ENCODE assay signal across 13 cellular contexts in genomic region chr7:142481548-142481947, GRCh38.
DNase-seq lines count a peak whose midpoint lies in the region; ATAC-seq and TF ChIP-seq lines count a peak whose summit lies in the region.
"Had no signal": no experiment of that assay in that cellular context is flagged by ENCODE, and none has a peak within 500 bp of the region (broad histone marks: within the 10 kb centered on the region; RNA-seq: fewer than 3 reads in every experiment).

No MANE protein-coding gene starts in this region.

- no peaks in the 10 kb centered on the region for H3K36me3 Mint-ChIP-seq in activated CD4-positive, alpha-beta memory T cell treated with anti-CD3 and anti-CD28 coated beads, Interleukin-2, amount 10 ng/mL, durations not matched to agents 7 days and 5 days (ENCODE audit: low read depth)
- H3K36me3 Mint-ChIP-seq in activated CD4-positive, alpha-beta memory T cell treated with anti-CD3 and anti-CD28 coated beads for 36 hours, result no peaks in the 10 kb centered on the region
- H3K36me3 Mint-ChIP-seq in activated naive CD8-positive, alpha-beta T cell treated with anti-CD3 and anti-CD28 coated beads, Interleukin-2, amount 50 U/mL, for 24 hours (ENCODE audit: low read depth), result peaks cover 3% of the 10 kb centered on the region
- H3K36me3 Mint-ChIP-seq in naive thymus-derived CD4-positive, alpha-beta T cell, result no peaks in the 10 kb centered on the region

- peak overlapping the region; percentile 87 for H3K27ac Mint-ChIP-seq in activated CD4-positive, alpha-beta memory T cell treated with anti-CD3 and anti-CD28 coated beads, Interleukin-2, amount 10 ng/mL, durations not matched to agents 7 days and 5 days
- no peak overlapping the region for H3K27ac Mint-ChIP-seq in activated CD4-positive, alpha-beta memory T cell treated with anti-CD3 and anti-CD28 coated beads for 36 hours
- H3K27ac Mint-ChIP-seq in activated naive CD8-positive, alpha-beta T cell treated with anti-CD3 and anti-CD28 coated beads, Interleukin-2, amount 50 U/mL, for 24 hours, result peak overlapping the region; percentile 29
- peak overlapping the region; percentile 38 to 98 (median 96) for H3K27ac Mint-ChIP-seq in naive thymus-derived CD4-positive, alpha-beta T cell

- no peak for TF ChIP-seq POLR2A in body of pancreas (IDR thresholded peaks at IDR 0.05)

- DNase-seq in activated CD4-positive, alpha-beta memory T cell treated with anti-CD3 and anti-CD28 coated beads, Interleukin-2, amount 10 ng/mL, durations not matched to agents 7 days and 5 days, result no peak
- DNase-seq in activated CD4-positive, alpha-beta memory T cell treated with anti-CD3 and anti-CD28 coated beads for 36 hours, result no peak
- DNase-seq in LHCN-M2 (ENCODE audit: low read depth) (peak; percentile 54), body of pancreas (no peak)
- DNase-seq in activated naive CD8-positive, alpha-beta T cell treated with anti-CD3 and anti-CD28 coated beads, Interleukin-2, amount 50 U/mL, for 24 hours, result no peak
- no peak for DNase-seq in naive thymus-derived CD4-positive, alpha-beta T cell
- DNase-seq: activated T-cell treated with anti-CD3 and anti-CD28 coated beads, Interleukin-2, amount 50 U/mL, for 48 hours; dorsolateral prefrontal cortex; NCI-H1092; small intestine; T-helper 9 cell had no signal

- H3K27me3 ChIP-seq in naive thymus-derived CD4-positive, alpha-beta T cell (ENCODE audit: control insufficient read depth in 2 of 2, insufficient read depth in 2 of 2, low read length in 2 of 2), result no peaks in the 10 kb centered on the region
- no peaks in the 10 kb centered on the region for H3K27me3 ChIP-seq in body of pancreas

- no peak overlapping the region for H3K4me3 ChIP-seq in naive thymus-derived CD4-positive, alpha-beta T cell (ENCODE audit: low read length)
- H3K4me3 ChIP-seq in body of pancreas, result no peak overlapping the region
- H3K4me3 ChIP-seq: dorsolateral prefrontal cortex had no signal

- no peak for TF ChIP-seq CTCF in body of pancreas (IDR thresholded peaks at IDR 0.05)

- POLR2A ChIA-PET in activated CD4-positive, alpha-beta memory T cell treated with anti-CD3 and anti-CD28 coated beads, Interleukin-2, amount 10 ng/mL, durations not matched to agents 7 days and 5 days (lab: Charles Lee), result interaction anchor here (3.3 kb wide), 1 partner anchor 19 kb away, joined by 24 read pairs; no protein-coding TSS in a partner anchor
- POLR2A ChIA-PET in activated CD4-positive, alpha-beta memory T cell treated with anti-CD3 and anti-CD28 coated beads for 36 hours (lab: Charles Lee), result no interaction called here
- POLR2A ChIA-PET in naive thymus-derived CD4-positive, alpha-beta T cell (lab: Charles Lee), result interaction anchor here (0.6 to 4.0 kb wide), 6 partner anchors 19 to 329 kb away, joined by 3 to 58 read pairs (median 4); no protein-coding TSS in a partner anchor

- WGBS in body of pancreas, 2 donors, result 58 to 67% methylated on average over 2 of the region's 2 CpGs

- H3K27ac ChIP-seq in naive thymus-derived CD4-positive, alpha-beta T cell (ENCODE audit: low read depth, low read length), result peak overlapping the region; percentile 70
- no peak overlapping the region for H3K27ac ChIP-seq in body of pancreas
- H3K27ac ChIP-seq: dorsolateral prefrontal cortex had no signal

- no peaks in the 10 kb centered on the region for H3K9me3 ChIP-seq in naive thymus-derived CD4-positive, alpha-beta T cell (ENCODE audit: control insufficient read depth in 2 of 3, low read length in 3 of 3)
- no peaks in the 10 kb centered on the region for H3K9me3 ChIP-seq in body of pancreas

- H3K9me3 Mint-ChIP-seq in activated CD4-positive, alpha-beta memory T cell treated with anti-CD3 and anti-CD28 coated beads, Interleukin-2, amount 10 ng/mL, durations not matched to agents 7 days and 5 days, result no peaks in the 10 kb centered on the region
- H3K9me3 Mint-ChIP-seq in activated CD4-positive, alpha-beta memory T cell treated with anti-CD3 and anti-CD28 coated beads for 36 hours, result no peaks in the 10 kb centered on the region
- no peaks in the 10 kb centered on the region for H3K9me3 Mint-ChIP-seq in activated naive CD8-positive, alpha-beta T cell treated with anti-CD3 and anti-CD28 coated beads, Interleukin-2, amount 50 U/mL, for 24 hours
- no peaks in the 10 kb centered on the region for H3K9me3 Mint-ChIP-seq in naive thymus-derived CD4-positive, alpha-beta T cell

- no peak for ATAC-seq in activated naive CD8-positive, alpha-beta T cell treated with anti-CD3 and anti-CD28 coated beads, Interleukin-2, amount 50 U/mL, for 24 hours
- no peak for ATAC-seq in naive thymus-derived CD4-positive, alpha-beta T cell
- ATAC-seq in GM19452 (IDR thresholded peaks at IDR 0.05; ENCODE audit: unreplicated experiment), result no peak
- ATAC-seq in GM19455 (IDR thresholded peaks at IDR 0.05; ENCODE audit: unreplicated experiment), result no peak
- no peak for ATAC-seq in body of pancreas

- H3K27me3 Mint-ChIP-seq in activated CD4-positive, alpha-beta memory T cell treated with anti-CD3 and anti-CD28 coated beads, Interleukin-2, amount 10 ng/mL, durations not matched to agents 7 days and 5 days, result no peaks in the 10 kb centered on the region
- H3K27me3 Mint-ChIP-seq in activated CD4-positive, alpha-beta memory T cell treated with anti-CD3 and anti-CD28 coated beads for 36 hours, result no peaks in the 10 kb centered on the region
- no peaks in the 10 kb centered on the region for H3K27me3 Mint-ChIP-seq in activated naive CD8-positive, alpha-beta T cell treated with anti-CD3 and anti-CD28 coated beads, Interleukin-2, amount 50 U/mL, for 24 hours
- no peaks in the 10 kb centered on the region for H3K27me3 Mint-ChIP-seq in naive thymus-derived CD4-positive, alpha-beta T cell

- intact Hi-C loops in activated CD4-positive, alpha-beta memory T cell treated with anti-CD3 and anti-CD28 coated beads for 36 hours (cut with micrococcal nuclease), result loop anchor here (10.0 kb wide), 1 partner anchor 97 kb away; no protein-coding TSS in a partner anchor
- intact Hi-C loops in naive thymus-derived CD4-positive, alpha-beta T cell (cut with micrococcal nuclease), result loop anchor here (5.0 to 10.0 kb wide), 3 partner anchors 39 to 507 kb away; partner anchors contain the start of gene TAS2R38 (in 1 of the 2)
- intact Hi-C loops in body of pancreas (cut with DNase I), result no loop called here

- H3K4me3 Mint-ChIP-seq in activated CD4-positive, alpha-beta memory T cell treated with anti-CD3 and anti-CD28 coated beads, Interleukin-2, amount 10 ng/mL, durations not matched to agents 7 days and 5 days, result no peak overlapping the region
- no peak overlapping the region for H3K4me3 Mint-ChIP-seq in activated CD4-positive, alpha-beta memory T cell treated with anti-CD3 and anti-CD28 coated beads for 36 hours
- no peak overlapping the region for H3K4me3 Mint-ChIP-seq in activated naive CD8-positive, alpha-beta T cell treated with anti-CD3 and anti-CD28 coated beads, Interleukin-2, amount 50 U/mL, for 24 hours
- peak overlapping the region in 6 of 10 donors; percentile 15 to 74 (median 66) for H3K4me3 Mint-ChIP-seq in naive thymus-derived CD4-positive, alpha-beta T cell

- peaks cover 46% of the 10 kb centered on the region for H3K4me1 Mint-ChIP-seq in activated CD4-positive, alpha-beta memory T cell treated with anti-CD3 and anti-CD28 coated beads, Interleukin-2, amount 10 ng/mL, durations not matched to agents 7 days and 5 days
- peaks cover 52% of the 10 kb centered on the region for H3K4me1 Mint-ChIP-seq in activated CD4-positive, alpha-beta memory T cell treated with anti-CD3 and anti-CD28 coated beads for 36 hours (ENCODE audit: low read depth)
- peaks cover 49% of the 10 kb centered on the region for H3K4me1 Mint-ChIP-seq in activated naive CD8-positive, alpha-beta T cell treated with anti-CD3 and anti-CD28 coated beads, Interleukin-2, amount 50 U/mL, for 24 hours
- peaks cover 44 to 94% (median 74%) of the 10 kb centered on the region in 7 donors for H3K4me1 Mint-ChIP-seq in naive thymus-derived CD4-positive, alpha-beta T cell

- no peaks in the 10 kb centered on the region for H3K36me3 ChIP-seq in naive thymus-derived CD4-positive, alpha-beta T cell (ENCODE audit: control insufficient read depth in 2 of 3, insufficient read depth in 3 of 3, low read length in 3 of 3)
- no peaks in the 10 kb centered on the region for H3K36me3 ChIP-seq in body of pancreas (replicated peaks in 1 of 2; ENCODE audit: insufficient read depth in 1 of 2, low read depth in 2 of 2)

- H3K4me1 ChIP-seq in naive thymus-derived CD4-positive, alpha-beta T cell (ENCODE audit: control insufficient read depth in 2 of 2, insufficient read depth in 2 of 2, low read length in 2 of 2), result peaks cover 13 to 56% of the 10 kb centered on the region in 2 donors
- H3K4me1 ChIP-seq in body of pancreas, result peaks cover 10% of the 10 kb centered on the region

- CTCF ChIA-PET in activated CD4-positive, alpha-beta memory T cell treated with anti-CD3 and anti-CD28 coated beads, Interleukin-2, amount 10 ng/mL, durations not matched to agents 7 days and 5 days (lab: Charles Lee), result interaction anchor here (1.9 to 20.2 kb wide), 6 partner anchors 7 to 37 kb away, joined by 5 to 355 read pairs (median 18); no protein-coding TSS in a partner anchor
- CTCF ChIA-PET in activated CD4-positive, alpha-beta memory T cell treated with anti-CD3 and anti-CD28 coated beads for 36 hours (lab: Charles Lee), result interaction anchor here (0.6 to 14.9 kb wide), 10 partner anchors 9 to 136 kb away, joined by 3 to 324 read pairs (median 4); no protein-coding TSS in a partner anchor
- CTCF ChIA-PET in naive thymus-derived CD4-positive, alpha-beta T cell (lab: Charles Lee), result interaction anchor here (0.6 to 18.8 kb wide), 13 partner anchors 15 to 329 kb away, joined by 3 to 452 read pairs (median 6); no protein-coding TSS in a partner anchor

Comparison
In these comparisons a context has a peak if more than half of its experiments do, and no peak if none do; other contexts are left out.
1. H3K4me3 Mint-ChIP-seq: peak in naive thymus-derived CD4-positive, alpha-beta T cell (6 of 10); none in activated CD4-positive, alpha-beta memory T cell treated with anti-CD3 and anti-CD28 coated beads, Interleukin-2, amount 10 ng/mL, durations not matched to agents 7 days and 5 days (single experiment), activated CD4-positive, alpha-beta memory T cell treated with anti-CD3 and anti-CD28 coated beads for 36 hours (single experiment) and activated naive CD8-positive, alpha-beta T cell treated with anti-CD3 and anti-CD28 coated beads, Interleukin-2, amount 50 U/mL, for 24 hours (single experiment).